In the genomic region with DNA sequence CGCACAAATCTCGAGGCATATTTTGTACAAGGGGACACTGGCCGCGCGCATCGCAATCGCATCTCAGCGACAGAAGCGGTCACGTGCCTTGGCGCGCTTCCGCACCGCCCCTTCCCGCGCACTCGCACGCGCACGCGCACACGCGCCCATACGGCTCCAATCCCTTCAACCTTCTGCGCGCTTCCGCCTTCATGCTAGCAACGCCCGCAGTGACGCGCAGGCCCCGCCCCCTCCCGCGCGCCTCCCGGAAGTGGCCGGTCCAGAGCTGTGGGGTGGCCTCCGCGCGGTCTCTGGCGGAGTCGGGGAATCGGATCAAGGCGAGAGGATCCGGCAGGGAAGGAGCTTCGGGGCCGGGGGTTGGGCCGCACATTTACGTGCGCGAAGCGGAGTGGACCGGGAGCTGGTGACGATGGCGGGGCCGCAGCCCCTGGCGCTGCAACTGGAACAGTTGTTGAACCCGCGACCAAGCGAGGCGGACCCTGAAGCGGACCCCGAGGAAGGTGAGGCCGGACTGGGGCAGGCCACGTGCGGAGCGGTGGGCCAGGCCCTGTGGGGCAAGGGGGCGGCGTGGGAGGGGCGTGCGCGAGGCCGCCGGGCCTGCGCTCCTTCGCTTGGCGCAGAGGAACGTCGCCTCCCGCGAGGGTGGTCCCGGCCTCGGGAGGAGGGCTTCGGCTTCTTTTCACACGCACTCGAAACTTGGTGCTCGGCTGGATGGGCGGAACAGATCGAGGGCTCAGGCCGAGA, we compare ENCODE assay signal across 1 cellular context.
TF ChIP-seq lines count a peak whose summit lies in the region.

A gene with protein sequence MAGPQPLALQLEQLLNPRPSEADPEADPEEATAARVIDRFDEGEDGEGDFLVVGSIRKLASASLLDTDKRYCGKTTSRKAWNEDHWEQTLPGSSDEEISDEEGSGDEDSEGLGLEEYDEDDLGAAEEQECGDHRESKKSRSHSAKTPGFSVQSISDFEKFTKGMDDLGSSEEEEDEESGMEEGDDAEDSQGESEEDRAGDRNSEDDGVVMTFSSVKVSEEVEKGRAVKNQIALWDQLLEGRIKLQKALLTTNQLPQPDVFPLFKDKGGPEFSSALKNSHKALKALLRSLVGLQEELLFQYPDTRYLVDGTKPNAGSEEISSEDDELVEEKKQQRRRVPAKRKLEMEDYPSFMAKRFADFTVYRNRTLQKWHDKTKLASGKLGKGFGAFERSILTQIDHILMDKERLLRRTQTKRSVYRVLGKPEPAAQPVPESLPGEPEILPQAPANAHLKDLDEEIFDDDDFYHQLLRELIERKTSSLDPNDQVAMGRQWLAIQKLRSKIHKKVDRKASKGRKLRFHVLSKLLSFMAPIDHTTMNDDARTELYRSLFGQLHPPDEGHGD (plus strand): TSS at position 238 of the 744 bp plus-strand sequence. CDS start 172 bp downstream, at position 410.

TF ChIP-seq in HepG2, 621 proteins besides CTCF, POLR2A, EP300 and RAD21 (continued from another document and continues in another):
- TF ChIP-seq ZNF790 (CRISPR knock-in tag; IDR thresholded peaks at IDR 0.05; ENCODE audit: borderline replicate concordance) (peak; percentile 99), ZNF737 (CRISPR knock-in tag; IDR thresholded peaks at IDR 0.05; ENCODE audit: borderline replicate concordance) (peak; percentile 98), KDM2A (CRISPR knock-in tag; IDR thresholded peaks at IDR 0.05; ENCODE audit: borderline replicate concordance, low read depth) (peak; percentile 94), ZNF17 (CRISPR knock-in tag; IDR thresholded peaks at IDR 0.05) (peak; percentile 80), SALL2 (CRISPR knock-in tag; IDR thresholded peaks at IDR 0.05) (peak; percentile 99), ZNF549 (CRISPR knock-in tag; IDR thresholded peaks at IDR 0.05) (no peak), ZNF788 (CRISPR knock-in tag; IDR thresholded peaks at IDR 0.05; ENCODE audit: borderline replicate concordance) (peak; percentile 98), POGZ (CRISPR knock-in tag; IDR thresholded peaks at IDR 0.05) (peak; percentile 68), PRDM10 (CRISPR knock-in tag; IDR thresholded peaks at IDR 0.05; ENCODE audit: low read depth) (no peak), PATZ1 (CRISPR knock-in tag; IDR thresholded peaks at IDR 0.05) (peak; percentile 46; the same call in 1 of the 2 replicates), EZH2 (conservative IDR thresholded peaks at IDR 0.05; ENCODE audit: low read depth, low read length) (no peak), AGO1 (IDR thresholded peaks at IDR 0.05; ENCODE audit: low read depth, low read length, poor library complexity, severe bottlenecking) (peak; percentile 35), RBM39 (IDR thresholded peaks at IDR 0.05; ENCODE audit: low read depth, low read length, poor library complexity, severe bottlenecking) (peak; percentile 87), GTF3A (CRISPR knock-in tag; conservative IDR thresholded peaks at IDR 0.05) (0 out of 2 replicates have a peak, but pooled peaks have one; percentile 49), ZNF253 (CRISPR knock-in tag; IDR thresholded peaks at IDR 0.05; ENCODE audit: borderline replicate concordance) (peak; percentile 98), PAX8 (CRISPR knock-in tag; IDR thresholded peaks at IDR 0.05; ENCODE audit: borderline replicate concordance) (0 out of 2 replicates have a peak, but pooled peaks have one; percentile 76), GABPB1 (CRISPR knock-in tag; IDR thresholded peaks at IDR 0.05) (peak; percentile 97), ZNF747 (CRISPR knock-in tag; IDR thresholded peaks at IDR 0.05; ENCODE audit: borderline replicate concordance) (peak; percentile 98), ZFP36 (IDR thresholded peaks at IDR 0.05; ENCODE audit: borderline replicate concordance, low read depth, low read length, partially characterized antibody) (no peak), RORA (CRISPR knock-in tag; IDR thresholded peaks at IDR 0.05) (no peak), DDIT3 (CRISPR knock-in tag; IDR thresholded peaks at IDR 0.05) (no peak), ZNF282 (IDR thresholded peaks at IDR 0.05; ENCODE audit: partially characterized antibody) (no peak), ATAD3A (CRISPR knock-in tag; IDR thresholded peaks at IDR 0.05) (no peak), SRSF4 (IDR thresholded peaks at IDR 0.05; ENCODE audit: low read depth, low read length, poor library complexity, severe bottlenecking) (no peak), STAT6 (CRISPR knock-in tag; IDR thresholded peaks at IDR 0.05; ENCODE audit: borderline replicate concordance) (peak; percentile 81; the same call in 1 of the 2 replicates), ZNF343 (CRISPR knock-in tag; IDR thresholded peaks at IDR 0.05) (peak; percentile 95), MED1 (CRISPR knock-in tag; IDR thresholded peaks at IDR 0.05) (peak; percentile 88), ZKSCAN5 (CRISPR knock-in tag; IDR thresholded peaks at IDR 0.05) (peak; percentile 77; the same call in 1 of the 2 replicates), SNRNP70 (IDR thresholded peaks at IDR 0.05; ENCODE audit: low read depth, low read length) (no peak), YY1 (IDR thresholded peaks at IDR 0.05; ENCODE audit: insufficient read depth, insufficient replicate concordance, low read depth, low read length) (peak; percentile 24)
- TF ChIP-seq, protein P1, sequence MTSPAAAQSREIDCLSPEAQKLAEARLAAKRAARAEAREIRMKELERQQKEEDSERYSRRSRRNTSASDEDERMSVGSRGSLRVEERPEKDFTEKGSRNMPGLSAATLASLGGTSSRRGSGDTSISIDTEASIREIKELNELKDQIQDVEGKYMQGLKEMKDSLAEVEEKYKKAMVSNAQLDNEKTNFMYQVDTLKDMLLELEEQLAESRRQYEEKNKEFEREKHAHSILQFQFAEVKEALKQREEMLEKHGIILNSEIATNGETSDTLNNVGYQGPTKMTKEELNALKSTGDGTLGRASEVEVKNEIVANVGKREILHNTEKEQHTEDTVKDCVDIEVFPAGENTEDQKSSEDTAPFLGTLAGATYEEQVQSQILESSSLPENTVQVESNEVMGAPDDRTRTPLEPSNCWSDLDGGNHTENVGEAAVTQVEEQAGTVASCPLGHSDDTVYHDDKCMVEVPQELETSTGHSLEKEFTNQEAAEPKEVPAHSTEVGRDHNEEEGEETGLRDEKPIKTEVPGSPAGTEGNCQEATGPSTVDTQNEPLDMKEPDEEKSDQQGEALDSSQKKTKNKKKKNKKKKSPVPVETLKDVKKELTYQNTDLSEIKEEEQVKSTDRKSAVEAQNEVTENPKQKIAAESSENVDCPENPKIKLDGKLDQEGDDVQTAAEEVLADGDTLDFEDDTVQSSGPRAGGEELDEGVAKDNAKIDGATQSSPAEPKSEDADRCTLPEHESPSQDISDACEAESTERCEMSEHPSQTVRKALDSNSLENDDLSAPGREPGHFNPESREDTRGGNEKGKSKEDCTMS (CRISPR knock-in tag; conservative IDR thresholded peaks at IDR 0.05), result no peak
- TF ChIP-seq, protein P2, sequence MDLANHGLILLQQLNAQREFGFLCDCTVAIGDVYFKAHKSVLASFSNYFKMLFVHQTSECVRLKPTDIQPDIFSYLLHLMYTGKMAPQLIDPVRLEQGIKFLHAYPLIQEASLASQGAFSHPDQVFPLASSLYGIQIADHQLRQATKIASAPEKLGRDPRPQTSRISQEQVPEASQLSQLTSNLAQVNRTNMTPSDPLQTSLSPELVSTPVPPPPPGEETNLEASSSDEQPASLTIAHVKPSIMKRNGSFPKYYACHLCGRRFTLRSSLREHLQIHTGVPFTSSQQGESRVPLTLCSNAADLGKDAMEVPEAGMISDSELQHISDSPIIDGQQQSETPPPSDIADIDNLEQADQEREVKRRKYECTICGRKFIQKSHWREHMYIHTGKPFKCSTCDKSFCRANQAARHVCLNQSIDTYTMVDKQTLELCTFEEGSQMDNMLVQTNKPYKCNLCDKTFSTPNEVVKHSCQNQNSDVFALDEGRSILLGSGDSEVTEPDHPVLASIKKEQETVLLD (CRISPR knock-in tag; IDR thresholded peaks at IDR 0.05; ENCODE audit: low read depth), result peak; percentile 77; the same call in 1 of the 2 replicates
- TF ChIP-seq, protein P3, sequence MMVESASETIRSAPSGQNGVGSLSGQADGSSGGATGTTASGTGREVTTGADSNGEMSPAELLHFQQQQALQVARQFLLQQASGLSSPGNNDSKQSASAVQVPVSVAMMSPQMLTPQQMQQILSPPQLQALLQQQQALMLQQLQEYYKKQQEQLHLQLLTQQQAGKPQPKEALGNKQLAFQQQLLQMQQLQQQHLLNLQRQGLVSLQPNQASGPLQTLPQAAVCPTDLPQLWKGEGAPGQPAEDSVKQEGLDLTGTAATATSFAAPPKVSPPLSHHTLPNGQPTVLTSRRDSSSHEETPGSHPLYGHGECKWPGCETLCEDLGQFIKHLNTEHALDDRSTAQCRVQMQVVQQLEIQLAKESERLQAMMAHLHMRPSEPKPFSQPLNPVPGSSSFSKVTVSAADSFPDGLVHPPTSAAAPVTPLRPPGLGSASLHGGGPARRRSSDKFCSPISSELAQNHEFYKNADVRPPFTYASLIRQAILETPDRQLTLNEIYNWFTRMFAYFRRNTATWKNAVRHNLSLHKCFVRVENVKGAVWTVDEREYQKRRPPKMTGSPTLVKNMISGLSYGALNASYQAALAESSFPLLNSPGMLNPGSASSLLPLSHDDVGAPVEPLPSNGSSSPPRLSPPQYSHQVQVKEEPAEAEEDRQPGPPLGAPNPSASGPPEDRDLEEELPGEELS (CRISPR knock-in tag; IDR thresholded peaks at IDR 0.05), result peak; percentile 74
- TF ChIP-seq, protein P4, sequence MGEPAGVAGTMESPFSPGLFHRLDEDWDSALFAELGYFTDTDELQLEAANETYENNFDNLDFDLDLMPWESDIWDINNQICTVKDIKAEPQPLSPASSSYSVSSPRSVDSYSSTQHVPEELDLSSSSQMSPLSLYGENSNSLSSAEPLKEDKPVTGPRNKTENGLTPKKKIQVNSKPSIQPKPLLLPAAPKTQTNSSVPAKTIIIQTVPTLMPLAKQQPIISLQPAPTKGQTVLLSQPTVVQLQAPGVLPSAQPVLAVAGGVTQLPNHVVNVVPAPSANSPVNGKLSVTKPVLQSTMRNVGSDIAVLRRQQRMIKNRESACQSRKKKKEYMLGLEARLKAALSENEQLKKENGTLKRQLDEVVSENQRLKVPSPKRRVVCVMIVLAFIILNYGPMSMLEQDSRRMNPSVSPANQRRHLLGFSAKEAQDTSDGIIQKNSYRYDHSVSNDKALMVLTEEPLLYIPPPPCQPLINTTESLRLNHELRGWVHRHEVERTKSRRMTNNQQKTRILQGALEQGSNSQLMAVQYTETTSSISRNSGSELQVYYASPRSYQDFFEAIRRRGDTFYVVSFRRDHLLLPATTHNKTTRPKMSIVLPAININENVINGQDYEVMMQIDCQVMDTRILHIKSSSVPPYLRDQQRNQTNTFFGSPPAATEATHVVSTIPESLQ (CRISPR knock-in tag; conservative IDR thresholded peaks at IDR 0.05), result no peak
